ENCODE assay signal across 1 cellular context in the genomic region with DNA sequence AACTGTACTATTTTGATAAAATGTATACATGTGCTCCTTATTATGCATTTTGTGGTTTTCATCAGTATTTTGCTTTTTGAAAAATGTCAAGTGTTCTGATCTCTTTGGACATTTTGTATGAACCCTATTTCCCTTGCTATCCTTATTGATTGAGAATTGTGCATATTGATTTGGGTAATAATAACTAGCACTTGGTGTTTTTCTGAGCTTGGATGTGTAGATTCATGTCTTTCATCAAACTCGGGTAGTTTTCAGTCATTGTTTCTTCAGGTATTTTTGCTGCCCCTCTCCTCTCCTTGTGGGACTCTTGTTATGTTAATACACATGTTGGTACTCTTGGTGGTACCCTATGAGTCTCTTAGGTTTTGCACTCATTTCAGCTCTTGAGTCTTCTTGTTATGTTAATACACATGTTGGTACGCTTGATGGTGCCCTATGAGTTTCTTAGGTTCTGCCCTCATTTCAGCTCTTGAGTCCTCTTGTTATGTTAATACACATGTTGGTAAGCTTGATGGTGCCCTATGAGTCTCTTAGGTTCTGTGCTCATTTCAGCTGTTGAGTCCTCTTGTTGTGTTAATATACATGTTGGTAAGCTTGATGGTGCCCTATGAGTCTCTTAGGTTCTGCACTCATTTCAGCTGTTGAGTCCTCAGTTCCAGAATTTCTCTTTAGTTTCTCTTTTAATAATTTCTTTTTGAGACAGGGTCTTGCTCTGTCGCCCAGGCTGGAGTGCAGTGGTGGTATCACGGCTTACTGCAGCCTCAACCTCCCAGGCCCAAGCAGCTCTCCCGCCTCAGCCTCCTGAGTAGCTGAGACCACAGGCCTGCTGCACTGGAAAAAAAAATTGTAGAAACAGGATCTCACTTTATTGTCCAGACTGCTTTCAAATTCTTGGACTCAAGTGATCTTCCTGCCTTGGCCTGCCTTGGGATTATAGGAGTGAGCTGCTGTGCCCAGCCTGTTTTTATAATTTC.
TF ChIP-seq lines count a peak whose summit lies in the region.

No MANE protein-coding gene starts in this region.

TF ChIP-seq in H1, 55 proteins besides CTCF, POLR2A, EP300 and RAD21:
- TF ChIP-seq KDM4A (IDR thresholded peaks at IDR 0.05; ENCODE audit: low read depth, low read length, severe bottlenecking) (no peak), RXRA (IDR thresholded peaks at IDR 0.05; ENCODE audit: insufficient read depth, low read depth, low read length) (no peak), CREB1 (IDR thresholded peaks at IDR 0.05) (no peak), POU5F1 (IDR thresholded peaks at IDR 0.05; ENCODE audit: low read depth, low read length) (no peak), GTF2F1 (IDR thresholded peaks at IDR 0.05; ENCODE audit: borderline replicate concordance, low read depth, low read length) (no peak)
